In genomic region chr19:35869327-35870123, GRCh38 we compare ENCODE assay signal across 8 cellular contexts. TPM values are rescaled to one million over a fixed set of nuclear protein-coding genes. Genes with fewer than 3 reads are reported as not detected.
DNase-seq lines count a peak whose midpoint lies in the region; ATAC-seq lines count a peak whose summit lies in the region.

No MANE protein-coding gene starts in this region.

- no peaks in the 10 kb centered on the region for H3K9me3 Mint-ChIP-seq in CD4-positive, alpha-beta memory T cell
- H3K9me3 Mint-ChIP-seq in central memory CD8-positive, alpha-beta T cell = no peaks in the 10 kb centered on the region

- peak; percentile 74 to 88 (median 81) for DNase-seq in CD4-positive, alpha-beta memory T cell
- DNase-seq in NCI-H345 treated with DMSO at 0.1 percent for 48 hours (lab: John Stamatoyannopoulos, UW; ENCODE audit: unreplicated experiment) (peak; percentile 99), kidney tubule cell (ENCODE audit: low spot score) (peak; percentile 69)
- peak; percentile 70 for DNase-seq in activated CD4-positive, alpha-beta T cell treated with anti-CD3 and anti-CD28 coated beads for 1 hour
- DNase-seq in central memory CD8-positive, alpha-beta T cell (ENCODE audit: low spot score in 2 of 2) = peak; percentile 57 to 70
- peak; percentile 81 for DNase-seq in stimulated activated CD4-positive, alpha-beta T cell treated with anti-CD3 and anti-CD28 coated beads, Interleukin-4, amount 100 ng/mL, for 1 hour

- H3K27me3 Mint-ChIP-seq in CD4-positive, alpha-beta memory T cell = peaks cover 22 to 41% of the 10 kb centered on the region in 2 donors
- peaks cover 71% of the 10 kb centered on the region for H3K27me3 Mint-ChIP-seq in central memory CD8-positive, alpha-beta T cell

- H3K27me3 ChIP-seq in CD4-positive, alpha-beta memory T cell (ENCODE audit: insufficient read depth, low read length) = peaks cover 4% of the 10 kb centered on the region

- no peaks in the 10 kb centered on the region for H3K36me3 Mint-ChIP-seq in CD4-positive, alpha-beta memory T cell
- H3K36me3 Mint-ChIP-seq in central memory CD8-positive, alpha-beta T cell (ENCODE audit: insufficient read depth) = no peaks in the 10 kb centered on the region

- POLR2A ChIA-PET in CD4-positive, alpha-beta memory T cell (lab: Charles Lee; ENCODE audit: partially characterized antibody) = interaction anchor here (0.9 to 1.2 kb wide), 4 partner anchors 12 to 60 kb away, joined by 3 to 4 read pairs (median 3); no protein-coding TSS in a partner anchor

- H3K27ac ChIP-seq in CD4-positive, alpha-beta memory T cell (ENCODE audit: low read depth, low read length) = no peak overlapping the region

- CTCF ChIA-PET in CD4-positive, alpha-beta memory T cell (lab: Charles Lee; ENCODE audit: partially characterized antibody) = interaction anchor here (0.9 kb wide), 1 partner anchor 61 kb away, joined by 3 read pairs; no protein-coding TSS in a partner anchor

- peaks cover 10 to 25% (median 13%) of the 10 kb centered on the region in 4 donors for H3K4me1 Mint-ChIP-seq in CD4-positive, alpha-beta memory T cell
- peaks cover 16% of the 10 kb centered on the region for H3K4me1 Mint-ChIP-seq in central memory CD8-positive, alpha-beta T cell

- H3K27ac Mint-ChIP-seq in CD4-positive, alpha-beta memory T cell = peak overlapping the region in 5 of 7 donors; percentile 73 to 77 (median 74)
- H3K27ac Mint-ChIP-seq in central memory CD8-positive, alpha-beta T cell (ENCODE audit: low read depth) = peak overlapping the region; percentile 80

- H3K9me3 ChIP-seq in CD4-positive, alpha-beta memory T cell (ENCODE audit: control insufficient read depth in 1 of 2, low read length in 2 of 2) = no peaks in the 10 kb centered on the region

- ATAC-seq in HG02642 (IDR thresholded peaks at IDR 0.05; ENCODE audit: poor library complexity, unreplicated experiment) (peak; percentile 50), GM18858 (IDR thresholded peaks at IDR 0.05; ENCODE audit: unreplicated experiment) (no peak)
- peak; percentile 74 for ATAC-seq in central memory CD8-positive, alpha-beta T cell (replicated peaks; ENCODE audit: extremely low read depth, poor library complexity, severe bottlenecking)

- intact Hi-C loops in CD4-positive, alpha-beta memory T cell (cut with micrococcal nuclease) = no loop called here

- peak overlapping the region; percentile 66 to 89 (median 74) for H3K4me3 Mint-ChIP-seq in CD4-positive, alpha-beta memory T cell
- peak overlapping the region; percentile 70 for H3K4me3 Mint-ChIP-seq in central memory CD8-positive, alpha-beta T cell

- H3K4me3 ChIP-seq in CD4-positive, alpha-beta memory T cell (ENCODE audit: low read length in 2 of 2) = peak overlapping the region in 1 of 2 donors; percentile 24

- H3K4me1 ChIP-seq in CD4-positive, alpha-beta memory T cell (ENCODE audit: insufficient read depth, low read length) = peaks cover 24% of the 10 kb centered on the region

- no peaks in the 10 kb centered on the region for H3K36me3 ChIP-seq in CD4-positive, alpha-beta memory T cell (ENCODE audit: insufficient read depth, low read length)

RNA-seq across cellular contexts. Expression of gene APLP1, which starts 1.2 kb away (rescaled TPM):
- total RNA-seq in CD4-positive, alpha-beta memory T cell = not detected
- polyA plus RNA-seq in CD4-positive, alpha-beta memory T cell = under 1 TPM in 1 of 2 donors, not detected in 1; 0.70 TPM

RNA-seq across cellular contexts. Expression of gene KIRREL2, which starts 12.8 kb away (rescaled TPM):
- not detected for total RNA-seq in CD4-positive, alpha-beta memory T cell
- polyA plus RNA-seq in CD4-positive, alpha-beta memory T cell = under 1 TPM in 1 of 2 donors, not detected in 1; 0.08 TPM

RNA-seq across cellular contexts. Expression of gene NPHS1, which starts 17.2 kb away (rescaled TPM):
- total RNA-seq in CD4-positive, alpha-beta memory T cell = not detected
- not detected for polyA plus RNA-seq in CD4-positive, alpha-beta memory T cell

RNA-seq across cellular contexts. Expression of gene NFKBID, which starts 30.8 kb away (rescaled TPM):
- 10 to 100 TPM; 36.6 to 50.0 TPM for total RNA-seq in CD4-positive, alpha-beta memory T cell
- polyA plus RNA-seq in CD4-positive, alpha-beta memory T cell = 1 to 10 TPM; 1.3 to 7.1 TPM

RNA-seq across cellular contexts. Expression of gene HCST, which starts 32.8 kb away (rescaled TPM):
- 10 to 100 TPM; 66.2 to 75.2 TPM for total RNA-seq in CD4-positive, alpha-beta memory T cell
- polyA plus RNA-seq in CD4-positive, alpha-beta memory T cell = 100 to 1,000 TPM; 567 to 684 TPM
